8 cellular contexts compared by ENCODE assay signal in the genomic region with DNA sequence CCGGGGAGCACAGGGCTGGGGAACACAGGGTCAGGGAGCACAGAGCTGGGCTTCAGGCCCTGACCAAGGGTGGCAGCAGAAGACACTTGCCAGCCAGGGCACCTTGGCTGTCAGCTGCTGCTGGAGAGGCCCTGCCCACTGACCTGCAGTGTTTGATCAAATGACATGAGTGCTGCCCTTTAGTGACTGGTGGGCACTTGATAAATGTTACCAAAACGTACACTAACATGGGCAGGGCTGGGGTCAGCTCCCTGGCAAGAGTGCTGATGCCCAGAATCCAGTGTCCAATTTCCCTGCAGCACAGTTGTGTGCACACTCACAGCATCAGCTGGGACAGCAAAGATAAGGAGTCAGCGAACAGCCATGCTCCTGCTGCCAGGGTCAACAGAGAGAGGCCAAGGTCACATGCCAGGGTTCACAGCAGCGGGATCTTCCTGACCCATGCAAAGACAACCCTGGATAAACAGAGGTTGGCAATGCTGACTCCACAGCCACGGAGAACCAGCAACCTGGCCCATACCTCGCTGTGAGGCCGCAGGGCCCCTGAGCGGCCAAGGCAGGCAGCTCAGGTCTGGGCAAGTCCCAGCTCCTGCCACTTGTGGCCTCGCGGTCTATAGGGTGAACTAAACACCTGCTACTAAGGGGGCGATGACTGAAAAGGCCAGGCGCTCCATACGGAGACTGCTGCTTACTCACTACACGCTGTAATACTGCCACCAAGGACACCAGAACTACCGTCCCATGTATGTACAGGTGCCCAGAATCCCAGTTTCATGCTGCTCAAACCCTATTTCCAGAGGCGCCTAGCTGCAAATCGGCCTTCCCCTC. TPM values are rescaled to one million over a fixed set of nuclear protein-coding genes. Genes with fewer than 3 reads are reported as not detected.
DNase-seq lines count a peak whose midpoint lies in the region; ATAC-seq and TF ChIP-seq lines count a peak whose summit lies in the region.
"Had no signal": no experiment of that assay in that cellular context is flagged by ENCODE, and none has a peak within 500 bp of the region (broad histone marks: within the 10 kb centered on the region; RNA-seq: fewer than 3 reads in every experiment).

No MANE protein-coding gene starts in this region.

- peak overlapping the region; percentile 68 for H3K4me3 ChIP-seq in GM23248
- H3K4me3 ChIP-seq in suprapubic skin: peak overlapping the region; percentile 29
- H3K4me3 ChIP-seq in colonic mucosa: no peak overlapping the region

- in situ Hi-C loops in GM23248 (cut with MboI): no loop called here

- H4K20me1 ChIP-seq in GM23248 (ENCODE audit: insufficient read depth): no peaks in the 10 kb centered on the region

- no peaks in the 10 kb centered on the region for H3K9me3 ChIP-seq in GM23248 (ENCODE audit: low read depth)
- no peaks in the 10 kb centered on the region for H3K9me3 ChIP-seq in suprapubic skin
- no peaks in the 10 kb centered on the region for H3K9me3 ChIP-seq in colonic mucosa

- peak overlapping the region; percentile 92 for H3K4me2 ChIP-seq in GM23248 (ENCODE audit: unreplicated experiment)

- TF ChIP-seq POLR2A in suprapubic skin (IDR thresholded peaks at IDR 0.05): no peak

- intact Hi-C loops in colonic mucosa (cut with DNase I): loop anchor here (5.0 kb wide), 1 partner anchor 83 kb away; a partner anchor contains a TSS

- TF ChIP-seq CTCF in suprapubic skin (IDR thresholded peaks at IDR 0.05): no peak
- no peak for TF ChIP-seq CTCF in colonic mucosa (IDR thresholded peaks at IDR 0.05)

- peaks cover 35% of the 10 kb centered on the region for H3K4me1 ChIP-seq in GM23248 (ENCODE audit: insufficient read depth)
- H3K4me1 ChIP-seq in suprapubic skin: peaks cover 19% of the 10 kb centered on the region
- no peaks in the 10 kb centered on the region for H3K4me1 ChIP-seq in colonic mucosa

- H3K27ac ChIP-seq in GM23248: no peak overlapping the region
- H3K27ac ChIP-seq in angular gyrus (ENCODE audit: low read depth, low read length): peak overlapping the region; percentile 37
- H3K27ac ChIP-seq in suprapubic skin: no peak overlapping the region
- no peak overlapping the region for H3K27ac ChIP-seq in colonic mucosa

- H3F3A ChIP-seq in GM23248 (ENCODE audit: insufficient read depth): peaks cover 21% of the 10 kb centered on the region

- peak; percentile 83 for ATAC-seq in left lobe of liver

- no peaks in the 10 kb centered on the region for H3K36me3 ChIP-seq in GM23248 (ENCODE audit: low read depth)
- no peaks in the 10 kb centered on the region for H3K36me3 ChIP-seq in suprapubic skin
- H3K36me3 ChIP-seq in colonic mucosa: no peaks in the 10 kb centered on the region

- H3K9me2 ChIP-seq in GM23248 (ENCODE audit: insufficient read depth): no peaks in the 10 kb centered on the region

- no peak for TF ChIP-seq EP300 in suprapubic skin (IDR thresholded peaks at IDR 0.05)

- peak; percentile 1 for DNase-seq in GM23248
- peak; percentile 95 for DNase-seq in left lobe of liver (ENCODE audit: low spot score)
- DNase-seq in suprapubic skin (ENCODE audit: low spot score in 2 of 2): no peak
- no peak for DNase-seq in RKO (ENCODE audit: low spot score)
- DNase-seq in colonic mucosa: no peak
- no peak for DNase-seq in kidney tubule cell (ENCODE audit: low spot score)
- DNase-seq: occipital lobe had no signal

- no peak overlapping the region; the same call in 1 of the 2 replicates for H3K9ac ChIP-seq in GM23248
- H3K9ac ChIP-seq in colonic mucosa (ENCODE audit: low read depth in 2 of 2, low read length in 2 of 2): no peak overlapping the region

- H2AFZ ChIP-seq in GM23248: peak overlapping the region; percentile 96

- H3K79me2 ChIP-seq in GM23248 (ENCODE audit: insufficient read depth): no peaks in the 10 kb centered on the region

- no peaks in the 10 kb centered on the region for H3K27me3 ChIP-seq in GM23248 (replicated peaks; ENCODE audit: insufficient read depth)
- H3K27me3 ChIP-seq in suprapubic skin: no peaks in the 10 kb centered on the region
- H3K27me3 ChIP-seq in colonic mucosa: no peaks in the 10 kb centered on the region

- 73 to 78% methylated on average over 17 of the region's 17 CpGs for WGBS in GM23248 (ENCODE audit: low coverage in 1 of 2, low lambda C conversion rate in 2 of 2, missing lambda C conversion rate in 2 of 2), 2 experiments
- WGBS in suprapubic skin: 59% methylated on average over 14 of the region's 17 CpGs

RNA-seq across cellular contexts. Expression of a gene that starts 46.3 kb away (rescaled TPM):
- 3.4 and 10.2 TPM in 2 replicates for total RNA-seq in GM23248 (2014; rRNA removed; shearing (Covaris generic))
- 1.9 and 2.6 TPM in 2 replicates for polyA plus RNA-seq in GM23248 (2016; fragmentation: Nextera tagmentation; extraction: Ambion mirVana)
- total RNA-seq in left lobe of liver: 20.1 TPM
- total RNA-seq in suprapubic skin: 1 to 10 TPM; 2.0 to 6.9 (median 2.6) TPM
- total RNA-seq in colonic mucosa: 1 to 10 TPM; 3.4 to 5.3 TPM

Comparison
In these comparisons a context has a peak if more than half of its experiments do, and no peak if none do; other contexts are left out.
1. DNase-seq: peak in GM23248 (single experiment) and left lobe of liver (single experiment); none in suprapubic skin (0 of 2), RKO (single experiment), colonic mucosa (single experiment) and kidney tubule cell (single experiment).